9 cellular contexts compared by ENCODE assay signal in genomic region chr2:165952600-165953210, GRCh38. TPM values are rescaled to one million over a fixed set of nuclear protein-coding genes. Genes with fewer than 3 reads are reported as not detected.
DNase-seq lines count a peak whose midpoint lies in the region; ATAC-seq and TF ChIP-seq lines count a peak whose summit lies in the region.
"Had no signal": no experiment of that assay in that cellular context is flagged by ENCODE, and none has a peak within 500 bp of the region (broad histone marks: within the 10 kb centered on the region; RNA-seq: fewer than 3 reads in every experiment).

No MANE protein-coding gene starts in this region.

- H3K27ac ChIP-seq in C4-2B (peak overlapping the region; percentile 98), ascending aorta (peak overlapping the region; percentile 79 to 82), right lobe of liver (peak overlapping the region; percentile 75 to 87 (median 87))

- TF ChIP-seq CTCF in C4-2B (conservative IDR thresholded peaks at IDR 0.05) (no peak), ascending aorta (IDR thresholded peaks at IDR 0.05) (no peak), right lobe of liver (IDR thresholded peaks at IDR 0.05) (no peak)

- WGBS in right lobe of liver (ENCODE audit: insufficient coverage, low coverage, low lambda C conversion rate, missing lambda C conversion rate), result 3% methylated on average over 4 of the region's 4 CpGs

- H3K4me1 ChIP-seq in ascending aorta (peaks cover 0 to 16% of the 10 kb centered on the region in 2 donors), right lobe of liver (peaks cover 0 to 13% (median 3%) of the 10 kb centered on the region in 4 donors)

- peaks cover 3 to 10% of the 10 kb centered on the region in 2 donors for H3K36me3 ChIP-seq in ascending aorta
- H3K36me3 ChIP-seq in right lobe of liver, result no peaks in the 10 kb centered on the region

- ATAC-seq in HG03354 (IDR thresholded peaks at IDR 0.05; ENCODE audit: poor library complexity, severe bottlenecking, unreplicated experiment), result peak; percentile 24
- peak in 1 of 4 donors; percentile 4 for ATAC-seq in right lobe of liver
- no peak for ATAC-seq in HG03439 (IDR thresholded peaks at IDR 0.05; ENCODE audit: unreplicated experiment)
- no peak for ATAC-seq in HG03025 (IDR thresholded peaks at IDR 0.05; ENCODE audit: low FRiP score, unreplicated experiment)
- no peak for ATAC-seq in GM19023 (IDR thresholded peaks at IDR 0.05; ENCODE audit: unreplicated experiment)
- no peak for ATAC-seq in GM21786 (IDR thresholded peaks at IDR 0.05; ENCODE audit: unreplicated experiment)

- intact Hi-C loops in ascending aorta (cut with DNase I), result loop anchor here (5.0 kb wide), 1 partner anchor 960 kb away; no protein-coding TSS in a partner anchor
- intact Hi-C loops in right lobe of liver (cut with DNase I), result loop anchor here in 1 of 2 donors (10.0 kb wide), 1 partner anchor 172 kb away; the partner anchor contains the start of gene SCN1A

- H3K9me3 ChIP-seq in ascending aorta (no peaks in the 10 kb centered on the region), right lobe of liver (no peaks in the 10 kb centered on the region)

- no peak for TF ChIP-seq POLR2A in right lobe of liver (IDR thresholded peaks at IDR 0.05)

- H3K4me3 ChIP-seq in ascending aorta (peak overlapping the region; percentile 77 to 95), right lobe of liver (peak overlapping the region; percentile 71 to 79 (median 75))

- H3K27me3 ChIP-seq in ascending aorta (no peaks in the 10 kb centered on the region), right lobe of liver (no peaks in the 10 kb centered on the region)

- no peak for DNase-seq in ascending aorta (ENCODE audit: low spot score in 2 of 2)
- DNase-seq in right lobe of liver, result no peak
- DNase-seq: natural killer cell had no signal

RNA-seq across cellular contexts. Expression of gene TTC21B, which starts 0.9 kb away (rescaled TPM):
- 5.5 TPM for total RNA-seq in ascending aorta
- 1 to 10 TPM; 4.7 to 8.9 (median 7.2) TPM for total RNA-seq in right lobe of liver
